29 cellular contexts compared by ENCODE assay signal in the genomic region with DNA sequence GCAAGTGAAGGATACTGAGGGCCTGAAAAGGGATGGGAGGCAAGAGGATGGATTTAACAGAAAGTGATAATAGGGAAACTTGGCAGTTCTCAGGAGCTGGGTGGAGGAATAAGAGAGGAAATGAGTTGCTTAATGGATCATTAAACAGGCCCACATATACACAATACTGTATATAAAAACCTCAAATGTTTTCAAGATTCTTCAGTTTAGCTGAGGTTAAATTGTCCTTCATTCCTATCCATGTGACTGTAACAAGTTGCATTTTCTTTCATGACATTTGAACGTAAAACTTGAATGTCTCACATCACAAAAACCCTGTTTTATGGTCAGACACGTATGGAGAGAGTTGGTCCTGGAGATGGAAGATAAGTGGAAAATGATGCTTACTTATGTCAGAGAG.
"Had no signal": no experiment of that assay in that cellular context is flagged by ENCODE, and none has a peak within 500 bp of the region (broad histone marks: within the 10 kb centered on the region; RNA-seq: fewer than 3 reads in every experiment).

No MANE protein-coding gene starts in this region.

- H3K4me3 ChIP-seq: body of pancreas, coronary artery, dorsolateral prefrontal cortex, heart left ventricle, ovary, prostate gland, sigmoid colon, thoracic aorta, upper lobe of right lung had no signal

- H3K36me3 ChIP-seq: heart left ventricle, ovary, prostate gland, sigmoid colon, thoracic aorta, upper lobe of right lung had no signal

- DNase-seq: activated B cell treated with CpG ODN at 0.5 μM for 24 hours; activated CD4-positive, alpha-beta T cell treated with anti-CD3 and anti-CD28 coated beads, Interleukin-2, amount 50 U/mL, for 1 hour; activated CD8-positive, alpha-beta T cell treated with anti-CD3 and anti-CD28 coated beads for 36 hours; activated gamma-delta T cell treated with Interleukin-2 at 50 U/mL for 16 hours; activated T-cell treated with anti-CD3 and anti-CD28 coated beads, Interleukin-2, amount 50 U/mL, for 4 hours; body of pancreas; dorsolateral prefrontal cortex; effector memory CD8-positive, alpha-beta T cell; erythroblast; foreskin fibroblast; heart left ventricle; left colon; mammary epithelial cell; naive B cell; ovary; sigmoid colon; small intestine; stimulated activated CD4-positive, alpha-beta T cell treated with anti-CD3 and anti-CD28 coated beads, Interleukin-4, amount 100 ng/mL, for 24 hours; T-cell; upper lobe of right lung had no signal

- H3K4me1 ChIP-seq: body of pancreas, prostate gland, sigmoid colon, upper lobe of right lung had no signal

- H3K27me3 Mint-ChIP-seq: activated B cell treated with CpG ODN at 0.5 μM for 24 hours; activated CD8-positive, alpha-beta T cell treated with anti-CD3 and anti-CD28 coated beads for 36 hours; activated T-helper 17 cell treated with anti-CD3 and anti-CD28 coated beads, Interleukin-2, amount 50 U/mL, for 72 hours; effector memory CD8-positive, alpha-beta T cell; naive B cell; stimulated activated naive CD8-positive, alpha-beta T cell treated with anti-CD3 and anti-CD28 coated beads, Interleukin-15, Interleukin-2, amounts not matched to agents 100 ng/mL and 50 ng/mL, for 24 hours; T-cell had no signal

- H3K36me3 Mint-ChIP-seq: activated naive CD4-positive, alpha-beta T cell treated with anti-CD3 and anti-CD28 coated beads, Interleukin-2, amount 50 U/mL, for 72 hours; mesothelial cell of epicardium; naive B cell; stimulated activated effector memory CD8-positive, alpha-beta T cell treated with anti-CD3 and anti-CD28 coated beads, Interleukin-12 subunit alpha, Interleukin-12 subunit beta, amount 100 ng/mL, for 72 hours; T-cell had no signal

- ATAC-seq: activated CD8-positive, alpha-beta T cell treated with anti-CD3 and anti-CD28 coated beads for 36 hours; activated naive CD4-positive, alpha-beta T cell treated with anti-CD3 and anti-CD28 coated beads, Interleukin-2, amount 50 U/mL, for 72 hours; activated T-cell treated with anti-CD3 and anti-CD28 coated beads, Interleukin-2, amount 50 U/mL, for 4 hours; activated T-helper 17 cell treated with anti-CD3 and anti-CD28 coated beads, Interleukin-2, amount 50 U/mL, for 72 hours; body of pancreas; effector memory CD8-positive, alpha-beta T cell; heart left ventricle; left colon; stimulated activated effector memory CD8-positive, alpha-beta T cell treated with anti-CD3 and anti-CD28 coated beads, Interleukin-12 subunit alpha, Interleukin-12 subunit beta, amount 100 ng/mL, for 72 hours; T-cell; upper lobe of right lung had no signal

- H3K9me3 ChIP-seq: body of pancreas, heart left ventricle, ovary, prostate gland, sigmoid colon, thoracic aorta, upper lobe of right lung had no signal

- H3K27ac Mint-ChIP-seq: activated B cell treated with CpG ODN at 0.5 μM for 24 hours; activated CD8-positive, alpha-beta T cell treated with anti-CD3 and anti-CD28 coated beads for 36 hours; activated naive CD4-positive, alpha-beta T cell treated with anti-CD3 and anti-CD28 coated beads, Interleukin-2, amount 50 U/mL, for 72 hours; activated T-helper 17 cell treated with anti-CD3 and anti-CD28 coated beads, Interleukin-2, amount 50 U/mL, for 72 hours; effector memory CD8-positive, alpha-beta T cell; mesothelial cell of epicardium; stimulated activated effector memory CD8-positive, alpha-beta T cell treated with anti-CD3 and anti-CD28 coated beads, Interleukin-12 subunit alpha, Interleukin-12 subunit beta, amount 100 ng/mL, for 72 hours; stimulated activated naive CD8-positive, alpha-beta T cell treated with anti-CD3 and anti-CD28 coated beads, Interleukin-15, Interleukin-2, amounts not matched to agents 100 ng/mL and 50 ng/mL, for 24 hours; T-cell; T-helper 2 cell treated with Interferon-gamma antibody and Interleukin-4, amounts not matched to agents 5 μg/mL and 100 μg/mL, for 36 hours had no signal

- H3K4me1 Mint-ChIP-seq: activated T-helper 17 cell treated with anti-CD3 and anti-CD28 coated beads, Interleukin-2, amount 50 U/mL, for 72 hours; mesothelial cell of epicardium; stimulated activated effector memory CD8-positive, alpha-beta T cell treated with anti-CD3 and anti-CD28 coated beads, Interleukin-12 subunit alpha, Interleukin-12 subunit beta, amount 100 ng/mL, for 72 hours had no signal

- H3K4me3 Mint-ChIP-seq: activated B cell treated with CpG ODN at 0.5 μM for 24 hours; activated CD8-positive, alpha-beta T cell treated with anti-CD3 and anti-CD28 coated beads for 36 hours; activated T-cell treated with anti-CD3 and anti-CD28 coated beads, Interleukin-2, amount 50 U/mL, for 4 hours; activated T-helper 17 cell treated with anti-CD3 and anti-CD28 coated beads, Interleukin-2, amount 50 U/mL, for 72 hours; effector memory CD8-positive, alpha-beta T cell; mesothelial cell of epicardium; naive B cell; stimulated activated effector memory CD8-positive, alpha-beta T cell treated with anti-CD3 and anti-CD28 coated beads, Interleukin-12 subunit alpha, Interleukin-12 subunit beta, amount 100 ng/mL, for 72 hours; stimulated activated naive CD8-positive, alpha-beta T cell treated with anti-CD3 and anti-CD28 coated beads, Interleukin-15, Interleukin-2, amounts not matched to agents 100 ng/mL and 50 ng/mL, for 24 hours; T-cell; T-helper 2 cell treated with Interferon-gamma antibody and Interleukin-4, amounts not matched to agents 5 μg/mL and 100 μg/mL, for 36 hours had no signal

- H3K27ac ChIP-seq: body of pancreas, coronary artery, dorsolateral prefrontal cortex, heart left ventricle, ovary, prostate gland, sigmoid colon, thoracic aorta, upper lobe of right lung had no signal

- H3K9me3 Mint-ChIP-seq: activated B cell treated with CpG ODN at 0.5 μM for 24 hours; activated CD8-positive, alpha-beta T cell treated with anti-CD3 and anti-CD28 coated beads for 36 hours; activated T-cell treated with anti-CD3 and anti-CD28 coated beads, Interleukin-2, amount 50 U/mL, for 4 hours; activated T-helper 17 cell treated with anti-CD3 and anti-CD28 coated beads, Interleukin-2, amount 50 U/mL, for 72 hours; effector memory CD8-positive, alpha-beta T cell; mesothelial cell of epicardium; stimulated activated effector memory CD8-positive, alpha-beta T cell treated with anti-CD3 and anti-CD28 coated beads, Interleukin-12 subunit alpha, Interleukin-12 subunit beta, amount 100 ng/mL, for 72 hours; stimulated activated naive CD8-positive, alpha-beta T cell treated with anti-CD3 and anti-CD28 coated beads, Interleukin-15, Interleukin-2, amounts not matched to agents 100 ng/mL and 50 ng/mL, for 24 hours; T-cell; T-helper 2 cell treated with Interferon-gamma antibody and Interleukin-4, amounts not matched to agents 5 μg/mL and 100 μg/mL, for 36 hours had no signal

- H3K27me3 ChIP-seq: body of pancreas, dorsolateral prefrontal cortex, heart left ventricle, ovary, sigmoid colon, upper lobe of right lung had no signal
